Comparison of ENCODE assay signal across 8 cellular contexts in genomic region chr6:5260111-5260620, GRCh38. TPM values are rescaled to one million over a fixed set of nuclear protein-coding genes. Genes with fewer than 3 reads are reported as not detected.
DNase-seq lines count a peak whose midpoint lies in the region; ATAC-seq and TF ChIP-seq lines count a peak whose summit lies in the region.

No MANE protein-coding gene starts in this region.

- DNase-seq in AG09309 (ENCODE audit: low read depth) (peak; percentile 5), NCI-H526 (lab: John Stamatoyannopoulos, UW) (peak; percentile 29 to 74), mesothelial cell of epicardium (ENCODE audit: low spot score in 2 of 2, unreplicated experiment in 2 of 2) (peak in 1 of 2 experiments; percentile 56)
- peak; percentile 84 for DNase-seq in activated CD4-positive, alpha-beta T cell treated with anti-CD3 and anti-CD28 coated beads, Interleukin-2, amount 10 ng/mL, durations not matched to agents 7 days and 5 days
- peak; percentile 53 to 65 for DNase-seq in stimulated activated CD8-positive, alpha-beta memory T cell treated with anti-CD3 and anti-CD28 coated beads, Interleukin-15, amount 100 ng/mL, for 48 hours (ENCODE audit: low read depth in 2 of 2)

- H3K4me1 Mint-ChIP-seq in activated CD4-positive, alpha-beta T cell treated with anti-CD3 and anti-CD28 coated beads, Interleukin-2, amount 10 ng/mL, durations not matched to agents 7 days and 5 days: peaks cover 42% of the 10 kb centered on the region
- H3K4me1 Mint-ChIP-seq in mesothelial cell of epicardium: peaks cover 20% of the 10 kb centered on the region

- H3K27ac ChIP-seq in ectodermal cell (ENCODE audit: insufficient read depth, low read depth, low read length, poor library complexity, severe bottlenecking): peak overlapping the region; percentile 94

- H3K36me3 Mint-ChIP-seq in activated CD4-positive, alpha-beta T cell treated with anti-CD3 and anti-CD28 coated beads, Interleukin-2, amount 10 ng/mL, durations not matched to agents 7 days and 5 days (ENCODE audit: low read depth): peaks cover 4% of the 10 kb centered on the region
- peaks cover 12% of the 10 kb centered on the region for H3K36me3 Mint-ChIP-seq in mesothelial cell of epicardium

- peaks cover 6% of the 10 kb centered on the region for H3K4me1 ChIP-seq in ectodermal cell (ENCODE audit: control insufficient read depth, insufficient read depth, low read length)

- ATAC-seq in GM18873 (IDR thresholded peaks at IDR 0.05; ENCODE audit: low FRiP score, unreplicated experiment) (peak; percentile 63), HG03135 (IDR thresholded peaks at IDR 0.05; ENCODE audit: unreplicated experiment) (peak; percentile 63)

- peak overlapping the region; percentile 83 for H3K4me3 ChIP-seq in AG09309 (ENCODE audit: control insufficient read depth, low read depth, low read length)
- H3K4me3 ChIP-seq in ectodermal cell (ENCODE audit: insufficient read depth, low read depth, low read length): peak overlapping the region; percentile 92

- peaks cover 10% of the 10 kb centered on the region for H3K36me3 ChIP-seq in ectodermal cell (ENCODE audit: control insufficient read depth, insufficient read depth, low read length)

- no peaks in the 10 kb centered on the region for H3K27me3 ChIP-seq in ectodermal cell (ENCODE audit: control insufficient read depth, insufficient read depth, low read length, poor library complexity, severe bottlenecking)

- TF ChIP-seq CTCF in AG09309 (IDR thresholded peaks at IDR 0.05; ENCODE audit: control insufficient read depth, insufficient read depth, low read depth, low read length, missing control alignments): no peak
- TF ChIP-seq CTCF in mesothelial cell of epicardium (IDR thresholded peaks at IDR 0.05; ENCODE audit: unreplicated experiment): no peak

- H3K27me3 Mint-ChIP-seq in activated CD4-positive, alpha-beta T cell treated with anti-CD3 and anti-CD28 coated beads, Interleukin-2, amount 10 ng/mL, durations not matched to agents 7 days and 5 days: no peaks in the 10 kb centered on the region
- no peaks in the 10 kb centered on the region for H3K27me3 Mint-ChIP-seq in mesothelial cell of epicardium (ENCODE audit: low read depth)

- H3K27ac Mint-ChIP-seq in activated CD4-positive, alpha-beta T cell treated with anti-CD3 and anti-CD28 coated beads, Interleukin-2, amount 10 ng/mL, durations not matched to agents 7 days and 5 days: peak overlapping the region; percentile 100
- peak overlapping the region; percentile 94 for H3K27ac Mint-ChIP-seq in mesothelial cell of epicardium

- 3 to 4% methylated on average over 22 of the region's 22 CpGs for WGBS in ectodermal cell, 2 experiments

- peak overlapping the region; percentile 95 for H3K4me3 Mint-ChIP-seq in activated CD4-positive, alpha-beta T cell treated with anti-CD3 and anti-CD28 coated beads, Interleukin-2, amount 10 ng/mL, durations not matched to agents 7 days and 5 days
- H3K4me3 Mint-ChIP-seq in mesothelial cell of epicardium: peak overlapping the region; percentile 99

- H3K9me3 ChIP-seq in ectodermal cell (ENCODE audit: control insufficient read depth, low read length): no peaks in the 10 kb centered on the region

- no peaks in the 10 kb centered on the region for H3K9me3 Mint-ChIP-seq in activated CD4-positive, alpha-beta T cell treated with anti-CD3 and anti-CD28 coated beads, Interleukin-2, amount 10 ng/mL, durations not matched to agents 7 days and 5 days
- H3K9me3 Mint-ChIP-seq in mesothelial cell of epicardium: no peaks in the 10 kb centered on the region

- CTCF ChIA-PET in activated CD4-positive, alpha-beta T cell treated with anti-CD3 and anti-CD28 coated beads, Interleukin-2, amount 10 ng/mL, durations not matched to agents 7 days and 5 days (lab: Charles Lee): interaction anchor here (1.4 to 2.3 kb wide), 3 partner anchors 10 to 116 kb away, joined by 3 to 6 read pairs (median 3); no protein-coding TSS in a partner anchor

- POLR2A ChIA-PET in activated CD4-positive, alpha-beta T cell treated with anti-CD3 and anti-CD28 coated beads, Interleukin-2, amount 10 ng/mL, durations not matched to agents 7 days and 5 days (lab: Charles Lee): interaction anchor here (0.6 kb wide), 1 partner anchor 86 kb away, joined by 3 read pairs; no protein-coding TSS in a partner anchor

RNA-seq across cellular contexts. Expression of gene LYRM4, which starts 0.6 kb away (rescaled TPM):
- total RNA-seq in activated CD4-positive, alpha-beta T cell treated with anti-CD3 and anti-CD28 coated beads, Interleukin-2, amount 10 ng/mL, durations not matched to agents 7 days and 5 days: 10 to 100 TPM; 30.8 to 31.4 TPM
- polyA plus RNA-seq in ectodermal cell (2013, experiment 1 of 4): 48.6 TPM
- 47.7 TPM for polyA plus RNA-seq in ectodermal cell (2013, experiment 2 of 4)
- 48.9 TPM for polyA plus RNA-seq in ectodermal cell (2013, experiment 3 of 4)
- polyA plus RNA-seq in ectodermal cell (2013, experiment 4 of 4): 61.2 TPM
- 35.5 to 40.6 TPM (median 37.4 TPM) in 3 replicates for total RNA-seq in mesothelial cell of epicardium

RNA-seq across cellular contexts. Expression of gene FARS2, which starts 1.1 kb away (rescaled TPM):
- 10 to 100 TPM; 17.2 to 17.5 TPM for total RNA-seq in activated CD4-positive, alpha-beta T cell treated with anti-CD3 and anti-CD28 coated beads, Interleukin-2, amount 10 ng/mL, durations not matched to agents 7 days and 5 days
- 16.0 TPM for polyA plus RNA-seq in ectodermal cell (2013, experiment 1 of 4)
- polyA plus RNA-seq in ectodermal cell (2013, experiment 2 of 4): 16.8 TPM
- 9.6 TPM for polyA plus RNA-seq in ectodermal cell (2013, experiment 3 of 4)
- polyA plus RNA-seq in ectodermal cell (2013, experiment 4 of 4): 11.8 TPM
- total RNA-seq in mesothelial cell of epicardium: 19.8 to 20.1 TPM (median 19.9 TPM) in 3 replicates
